ENCODE assay signal across 26 cellular contexts in the genomic region with DNA sequence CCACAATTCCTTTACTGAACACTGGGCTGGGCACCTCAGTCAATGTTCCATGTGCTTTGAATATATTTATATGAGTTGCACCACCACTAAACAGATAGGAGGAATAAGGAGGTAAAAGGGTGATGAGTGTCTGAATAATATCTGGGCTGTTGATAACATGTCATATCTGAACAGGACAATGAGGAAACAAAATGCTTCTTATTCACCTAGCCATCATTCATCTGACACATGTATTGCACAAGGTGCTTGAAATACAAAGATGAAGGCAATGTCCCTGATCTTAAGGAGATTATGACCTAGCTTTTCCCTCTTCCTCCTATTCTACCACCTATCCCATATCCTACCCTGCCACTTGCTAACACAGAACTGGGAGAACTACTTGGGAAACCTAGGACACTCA. TPM values are rescaled to one million over a fixed set of nuclear protein-coding genes. Genes with fewer than 3 reads are reported as not detected.
"Had no signal": no experiment of that assay in that cellular context is flagged by ENCODE, and none has a peak within 500 bp of the region (broad histone marks: within the 10 kb centered on the region; RNA-seq: fewer than 3 reads in every experiment).

No MANE protein-coding gene starts in this region.

- H3K27me3 ChIP-seq: breast epithelium, upper lobe of left lung had no signal

- H3K36me3 Mint-ChIP-seq: naive B cell had no signal

- H3K9me3 Mint-ChIP-seq: activated naive CD8-positive, alpha-beta T cell treated with anti-CD3 and anti-CD28 coated beads for 36 hours had no signal

- DNase-seq: activated CD4-positive, alpha-beta T cell treated with anti-CD3 and anti-CD28 coated beads for 36 hours; activated CD4-positive, alpha-beta T cell treated with anti-CD3 and anti-CD28 coated beads, Interleukin-2, amount 50 U/mL, for 48 hours; activated CD8-positive, alpha-beta memory T cell treated with anti-CD3 and anti-CD28 coated beads, Interleukin-2, amount 50 U/mL, for 48 hours; activated naive CD4-positive, alpha-beta T cell treated with Interleukin-2 at 50 U/mL for 16 hours; activated naive CD8-positive, alpha-beta T cell treated with anti-CD3 and anti-CD28 coated beads for 36 hours; activated T-cell treated with anti-CD3 and anti-CD28 coated beads, Interleukin-2, amount 50 U/mL, for 48 hours; foreskin melanocyte; lower lobe of right lung; small intestine; stimulated activated CD4-positive, alpha-beta T cell treated with anti-CD3 and anti-CD28 coated beads, Interleukin-15, amount 100 ng/mL, for 24 hours; stimulated activated naive CD4-positive, alpha-beta T cell treated with Interleukin-2 at 50 U/mL for 16 hours; T-helper 1 cell had no signal

- H3K27ac ChIP-seq: breast epithelium, coronary artery, lower lobe of right lung had no signal

- FAIRE-seq: small intestine had no signal

- H3K4me1 ChIP-seq: breast epithelium, lower lobe of right lung, upper lobe of left lung had no signal

- H3K27ac Mint-ChIP-seq: activated CD4-positive, alpha-beta T cell treated with anti-CD3 and anti-CD28 coated beads for 36 hours; activated naive CD8-positive, alpha-beta T cell treated with anti-CD3 and anti-CD28 coated beads for 36 hours; WTC11 had no signal

- H3K4me3 Mint-ChIP-seq: activated CD4-positive, alpha-beta T cell treated with anti-CD3 and anti-CD28 coated beads for 36 hours; activated naive CD8-positive, alpha-beta T cell treated with anti-CD3 and anti-CD28 coated beads for 36 hours; neural crest cell; WTC11 had no signal

- H3K9me3 ChIP-seq: upper lobe of left lung had no signal

- H3K27me3 Mint-ChIP-seq: activated CD4-positive, alpha-beta T cell treated with anti-CD3 and anti-CD28 coated beads for 36 hours; activated naive CD8-positive, alpha-beta T cell treated with anti-CD3 and anti-CD28 coated beads for 36 hours had no signal

- H3K4me3 ChIP-seq: breast epithelium, coronary artery, lower lobe of right lung, upper lobe of left lung had no signal

- ATAC-seq: activated CD4-positive, alpha-beta T cell treated with anti-CD3 and anti-CD28 coated beads for 36 hours; left lobe of liver; sciatic nerve; WTC11 had no signal

- H3K4me1 Mint-ChIP-seq: activated CD4-positive, alpha-beta T cell treated with anti-CD3 and anti-CD28 coated beads for 36 hours; activated naive CD8-positive, alpha-beta T cell treated with anti-CD3 and anti-CD28 coated beads for 36 hours; neural crest cell; WTC11 had no signal

- H3K36me3 ChIP-seq: breast epithelium, lower lobe of right lung, upper lobe of left lung had no signal

RNA-seq across cellular contexts. Expression of a gene that starts 8.0 kb away (rescaled TPM):
- total RNA-seq: kidney epithelial cell, left lobe of liver, lower lobe of right lung, mesenteric fat pad, mucosa of gallbladder, omental fat pad, posterior vena cava, renal cortical epithelial cell had no signal
